In the genomic region with DNA sequence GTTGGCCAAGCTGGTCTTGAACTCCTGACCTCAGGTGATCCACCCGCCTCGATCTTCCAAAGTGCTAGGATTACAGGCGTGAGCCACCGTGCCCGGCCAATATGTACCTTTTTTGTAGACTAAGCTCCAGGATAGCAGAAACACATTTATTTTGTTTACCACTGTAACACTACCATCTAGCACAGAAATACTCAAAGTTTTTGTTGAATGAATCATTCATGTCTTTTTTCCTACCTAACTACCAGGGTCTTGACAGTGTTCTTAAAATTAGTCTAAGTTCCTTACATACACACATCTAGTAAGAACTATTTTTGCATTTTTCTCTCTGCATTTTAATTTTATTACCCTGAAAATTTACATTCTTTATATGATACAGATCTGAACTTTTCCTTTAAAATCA, we compare ENCODE assay signal across 15 cellular contexts.
"Had no signal": no experiment of that assay in that cellular context is flagged by ENCODE, and none has a peak within 500 bp of the region (broad histone marks: within the 10 kb centered on the region; RNA-seq: fewer than 3 reads in every experiment).

No MANE protein-coding gene starts in this region.

- H3K4me3 ChIP-seq: breast epithelium, gastroesophageal sphincter, left lung, right atrium auricular region, tibial artery had no signal

- H3K4me3 Mint-ChIP-seq: activated CD4-positive, alpha-beta T cell treated with anti-CD3 and anti-CD28 coated beads, Interleukin-2, amount 10 ng/mL, durations not matched to agents 24 days and 14 days; activated CD8-positive, alpha-beta T cell treated with anti-CD3 and anti-CD28 coated beads, Interleukin-2, amount 10 ng/mL, durations not matched to agents 7 days and 5 days; activated naive CD8-positive, alpha-beta T cell; naive thymus-derived CD8-positive, alpha-beta T cell had no signal

- H3K27ac Mint-ChIP-seq: activated CD4-positive, alpha-beta T cell treated with anti-CD3 and anti-CD28 coated beads, Interleukin-2, amount 10 ng/mL, durations not matched to agents 24 days and 14 days; activated CD8-positive, alpha-beta T cell treated with anti-CD3 and anti-CD28 coated beads, Interleukin-2, amount 10 ng/mL, durations not matched to agents 7 days and 5 days; activated naive CD8-positive, alpha-beta T cell had no signal

- DNase-seq: activated CD4-positive, alpha-beta T cell treated with anti-CD3 and anti-CD28 coated beads, Interleukin-2, amount 10 ng/mL, durations not matched to agents 24 days and 14 days; activated CD4-positive, CD25-positive, alpha-beta regulatory T cell; activated CD8-positive, alpha-beta memory T cell treated with anti-CD3 and anti-CD28 coated beads, Interleukin-2, amount 50 U/mL, for 4 hours; activated CD8-positive, alpha-beta T cell treated with anti-CD3 and anti-CD28 coated beads, Interleukin-2, amount 10 ng/mL, durations not matched to agents 7 days and 5 days; activated effector memory CD4-positive, alpha-beta T cell treated with anti-CD3 and anti-CD28 coated beads, Interleukin-2, amount 50 U/mL, for 16 hours; activated T-cell treated with anti-CD3 and anti-CD28 coated beads, Interleukin-2, amount 50 U/mL, for 48 hours; cerebellar nuclear complex; dermis blood vessel endothelial cell; left lung; naive thymus-derived CD8-positive, alpha-beta T cell; tibial artery had no signal

- H3K9me3 Mint-ChIP-seq: activated CD4-positive, alpha-beta T cell treated with anti-CD3 and anti-CD28 coated beads, Interleukin-2, amount 10 ng/mL, durations not matched to agents 24 days and 14 days; naive thymus-derived CD8-positive, alpha-beta T cell had no signal

- H3K27me3 Mint-ChIP-seq: activated CD4-positive, alpha-beta T cell treated with anti-CD3 and anti-CD28 coated beads, Interleukin-2, amount 10 ng/mL, durations not matched to agents 24 days and 14 days; activated naive CD8-positive, alpha-beta T cell; naive thymus-derived CD8-positive, alpha-beta T cell had no signal

- ATAC-seq: activated CD8-positive, alpha-beta T cell treated with anti-CD3 and anti-CD28 coated beads, Interleukin-2, amount 10 ng/mL, durations not matched to agents 7 days and 5 days; gastroesophageal sphincter; left lung; naive thymus-derived CD8-positive, alpha-beta T cell had no signal
